In genomic region chr4:109752545-109752944, GRCh38 we compare ENCODE assay signal across 12 cellular contexts. TPM values are rescaled to one million over a fixed set of nuclear protein-coding genes. Genes with fewer than 3 reads are reported as not detected.
"Had no signal": no experiment of that assay in that cellular context is flagged by ENCODE, and none has a peak within 500 bp of the region (broad histone marks: within the 10 kb centered on the region; RNA-seq: fewer than 3 reads in every experiment).

No MANE protein-coding gene starts in this region.

- H3K27ac Mint-ChIP-seq: activated B cell treated with CpG ODN at 0.5 μM for 24 hours; activated CD4-positive, alpha-beta T cell treated with anti-CD3 and anti-CD28 coated beads, Interleukin-2, amount 10 ng/mL, durations not matched to agents 7 days and 5 days; activated T-helper 2 cell treated with anti-CD3 and anti-CD28 coated beads, Interferon-gamma antibody, Interleukin-2, Interleukin-4, amounts not matched to agents 10 μg/mL and 5 μg/mL and 100 μg/mL, durations not matched to agents 14 hours and 24 hours and 36 hours; stimulated activated naive CD8-positive, alpha-beta T cell treated with anti-CD3 and anti-CD28 coated beads, Interleukin-15, Interleukin-2, amounts not matched to agents 100 ng/mL and 50 ng/mL, for 24 hours; type B pancreatic cell had no signal

- DNase-seq: activated B cell treated with CpG ODN at 0.5 μM for 24 hours; activated CD4-positive, alpha-beta T cell treated with anti-CD3 and anti-CD28 coated beads, Interleukin-2, amount 10 ng/mL, durations not matched to agents 7 days and 5 days; activated naive CD4-positive, alpha-beta T cell treated with anti-CD3 and anti-CD28 coated beads, Interleukin-2, amount 50 U/mL, for 16 hours; adrenal gland; left cardiac atrium; right cardiac atrium; small intestine; stimulated activated CD4-positive, alpha-beta T cell treated with anti-CD3 and anti-CD28 coated beads, Interleukin-4, amount 100 ng/mL, for 24 hours had no signal

- H3K4me1 Mint-ChIP-seq: activated B cell treated with CpG ODN at 0.5 μM for 24 hours; activated CD4-positive, alpha-beta T cell treated with anti-CD3 and anti-CD28 coated beads, Interleukin-2, amount 10 ng/mL, durations not matched to agents 7 days and 5 days; neural crest cell had no signal

- H3K36me3 Mint-ChIP-seq: type B pancreatic cell had no signal

- H3K27me3 Mint-ChIP-seq: activated CD4-positive, alpha-beta T cell treated with anti-CD3 and anti-CD28 coated beads, Interleukin-2, amount 10 ng/mL, durations not matched to agents 7 days and 5 days had no signal

- ATAC-seq: left cardiac atrium, right cardiac atrium had no signal

- H3K4me3 Mint-ChIP-seq: activated B cell treated with CpG ODN at 0.5 μM for 24 hours; activated CD4-positive, alpha-beta T cell treated with anti-CD3 and anti-CD28 coated beads, Interleukin-2, amount 10 ng/mL, durations not matched to agents 7 days and 5 days; neural crest cell; stimulated activated naive CD8-positive, alpha-beta T cell treated with anti-CD3 and anti-CD28 coated beads, Interleukin-15, Interleukin-2, amounts not matched to agents 100 ng/mL and 50 ng/mL, for 24 hours; type B pancreatic cell had no signal

- H3K9me3 Mint-ChIP-seq: activated B cell treated with CpG ODN at 0.5 μM for 24 hours; activated CD4-positive, alpha-beta T cell treated with anti-CD3 and anti-CD28 coated beads, Interleukin-2, amount 10 ng/mL, durations not matched to agents 7 days and 5 days; activated T-helper 2 cell treated with anti-CD3 and anti-CD28 coated beads, Interferon-gamma antibody, Interleukin-2, Interleukin-4, amounts not matched to agents 10 μg/mL and 5 μg/mL and 100 μg/mL, durations not matched to agents 14 hours and 24 hours and 36 hours; neural crest cell; stimulated activated naive CD8-positive, alpha-beta T cell treated with anti-CD3 and anti-CD28 coated beads, Interleukin-15, Interleukin-2, amounts not matched to agents 100 ng/mL and 50 ng/mL, for 24 hours; type B pancreatic cell had no signal

RNA-seq across cellular contexts. Expression of gene CFI, which starts 49.3 kb away (rescaled TPM):
- total RNA-seq: activated B cell treated with CpG ODN at 0.5 μM for 24 hours; activated CD4-positive, alpha-beta T cell treated with anti-CD3 and anti-CD28 coated beads, Interleukin-2, amount 10 ng/mL, durations not matched to agents 7 days and 5 days; neural crest cell had no signal
